Comparison of ENCODE assay signal across 8 cellular contexts in the genomic region with DNA sequence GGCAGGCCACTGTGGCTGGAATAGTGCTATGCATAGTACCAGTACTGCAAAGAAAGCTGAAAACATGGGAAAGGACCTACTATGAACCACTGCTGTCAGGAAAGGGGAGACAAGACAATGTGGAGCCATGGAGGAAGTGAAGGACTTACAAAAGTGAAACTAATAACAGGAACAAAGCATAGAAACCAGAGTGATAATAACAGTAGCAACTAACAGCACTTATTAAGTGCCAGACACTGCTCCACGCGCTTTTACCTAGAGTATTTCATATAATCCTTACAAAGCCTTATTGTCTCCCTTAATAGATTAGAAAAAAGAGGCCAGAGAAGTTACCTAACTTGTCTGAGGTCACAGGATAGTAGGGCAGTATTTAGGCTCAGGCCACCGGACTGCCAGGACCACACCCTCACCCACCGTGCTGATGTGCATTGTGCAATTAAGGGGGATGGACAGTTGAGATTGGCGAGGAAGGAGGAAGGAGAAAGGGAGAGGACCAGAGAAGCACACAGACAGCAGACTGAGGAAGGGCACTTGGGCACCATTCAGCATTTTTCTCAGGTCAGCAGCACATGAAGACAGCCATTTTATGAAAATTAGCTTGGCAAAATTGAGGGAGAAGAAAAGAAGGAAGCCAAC.
DNase-seq lines count a peak whose midpoint lies in the region; ATAC-seq and TF ChIP-seq lines count a peak whose summit lies in the region.
"Had no signal": no experiment of that assay in that cellular context is flagged by ENCODE, and none has a peak within 500 bp of the region (broad histone marks: within the 10 kb centered on the region; RNA-seq: fewer than 3 reads in every experiment).

No MANE protein-coding gene starts in this region.

- H3K79me2 ChIP-seq in PC-9 (ENCODE audit: low read depth), result peaks cover 16% of the 10 kb centered on the region; the same call in 1 of the 2 replicates
- no peaks in the 10 kb centered on the region for H3K79me2 ChIP-seq in mesendoderm (ENCODE audit: control insufficient read depth, insufficient read depth, low read length)

- H3F3A ChIP-seq in PC-9 (ENCODE audit: insufficient read depth, low read depth), result peaks cover 22% of the 10 kb centered on the region

- CTCF ChIA-PET in PC-9 (lab: Charles Lee), result no interaction called here

- no peak overlapping the region for H2AFZ ChIP-seq in PC-9

- no peak overlapping the region for H2BK15ac ChIP-seq in mesendoderm (replicated peaks; ENCODE audit: low read depth)

- no peak overlapping the region for H3K27ac ChIP-seq in PC-9
- no peak overlapping the region for H3K27ac ChIP-seq in mesendoderm (ENCODE audit: low read depth, low read length)

- H4K5ac ChIP-seq in mesendoderm (ENCODE audit: low read length), result no peak overlapping the region

- no peak overlapping the region for H3K4ac ChIP-seq in mesendoderm (ENCODE audit: low read depth, low read length)

- peak; percentile 78 for ATAC-seq in GM18517 (IDR thresholded peaks at IDR 0.05; ENCODE audit: unreplicated experiment)
- peak; percentile 63 for ATAC-seq in HG02571 (IDR thresholded peaks at IDR 0.05; ENCODE audit: unreplicated experiment)
- peak; percentile 28 to 34 for ATAC-seq in naive B cell (ENCODE audit: low read depth in 2 of 2)
- no peak for ATAC-seq in GM18520 (IDR thresholded peaks at IDR 0.05; ENCODE audit: unreplicated experiment)

- no peak overlapping the region for H4K8ac ChIP-seq in mesendoderm (ENCODE audit: low read depth, low read length)

- peaks cover 0 to 32% (median 17%) of the 10 kb centered on the region in 7 donors for H3K9me3 Mint-ChIP-seq in naive B cell

- peak overlapping the region in 2 of 6 donors; percentile 69 to 83 for H3K27ac Mint-ChIP-seq in naive B cell

- peaks cover 11 to 18% (median 11%) of the 10 kb centered on the region in 3 donors for H3K4me1 Mint-ChIP-seq in naive B cell

- no peaks in the 10 kb centered on the region for H3K27me3 Mint-ChIP-seq in naive B cell

- no peak for TF ChIP-seq CTCF in PC-9 (conservative IDR thresholded peaks at IDR 0.05)

- no peak overlapping the region for H3K4me3 ChIP-seq in PC-9
- no peak overlapping the region for H3K4me3 ChIP-seq in mesendoderm (ENCODE audit: low read length)

- POLR2A ChIA-PET in PC-9 (lab: Charles Lee; ENCODE audit: unreplicated experiment), result no interaction called here

- no peak overlapping the region for H3K18ac ChIP-seq in mesendoderm (ENCODE audit: low read length)

- no peak overlapping the region for H3K9ac ChIP-seq in mesendoderm (ENCODE audit: low read length)

- no TSS peak for BruUV-seq in PC-9 (replicated peaks; lab: Mats Ljungman, UMichigan)

- 0 out of 2 replicates have a peak, but pooled peaks cover 4% of the 10 kb centered on the region for H3K9me3 ChIP-seq in PC-9 (ENCODE audit: insufficient read depth, low read depth)

- no peaks in the 10 kb centered on the region for H3K27me3 ChIP-seq in PC-9 (ENCODE audit: insufficient read depth, low read depth)
- no peaks in the 10 kb centered on the region for H3K27me3 ChIP-seq in mesendoderm (ENCODE audit: insufficient read depth, low read length, poor library complexity)

- no peaks in the 10 kb centered on the region for H3K79me1 ChIP-seq in mesendoderm (ENCODE audit: low read length)

- H3K4me2 ChIP-seq in PC-9 (peak overlapping the region; percentile 12; the same call in 1 of the 2 replicates), mesendoderm (ENCODE audit: low read length) (no peak overlapping the region)

- H3K4me1 ChIP-seq in PC-9 (replicated peaks; ENCODE audit: insufficient read depth) (peaks cover 38% of the 10 kb centered on the region), mesendoderm (ENCODE audit: control insufficient read depth, low read depth, low read length) (no peaks in the 10 kb centered on the region)

- intact Hi-C loops in PC-9 (cut with micrococcal nuclease; ENCODE audit: unreplicated experiment), result no loop called here

- H2AK5ac ChIP-seq in mesendoderm (ENCODE audit: low read length), result no peak overlapping the region

- no peak overlapping the region for H3K56ac ChIP-seq in mesendoderm (ENCODE audit: low read length)

- H3K36me3 Mint-ChIP-seq in naive B cell, result peaks cover 0 to 13% of the 10 kb centered on the region in 2 donors

- H3K23ac ChIP-seq in mesendoderm (ENCODE audit: low read length), result no peak overlapping the region

- no CpG with 5 or more reads among the region's 5 CpGs for WGBS in mesendoderm (ENCODE audit: extremely low coverage, insufficient coverage, low lambda C conversion rate)

- H3K4me3 Mint-ChIP-seq in naive B cell, result peak overlapping the region in 1 of 8 donors; percentile 10

- no peaks in the 10 kb centered on the region; the same call in 1 of the 2 replicates for H4K20me1 ChIP-seq in PC-9 (ENCODE audit: insufficient read depth)

- H3K36me3 ChIP-seq in PC-9 (ENCODE audit: low read depth), result peaks cover 38% of the 10 kb centered on the region
- no peaks in the 10 kb centered on the region for H3K36me3 ChIP-seq in mesendoderm (ENCODE audit: control insufficient read depth, insufficient read depth, low read length)

- no peak overlapping the region for H2BK5ac ChIP-seq in mesendoderm (ENCODE audit: low read length)

- DNase-seq in PC-9 (peak in 1 of 2 experiments; percentile 4), naive B cell (no peak), GM19240 (ENCODE audit: insufficient read length, low spot score) (no peak), mesendoderm (no peak)
- DNase-seq: stimulated activated CD4-positive, alpha-beta T cell treated with anti-CD3 and anti-CD28 coated beads, Interleukin-15, amount 100 ng/mL, for 24 hours had no signal

- no peak overlapping the region for H2BK120ac ChIP-seq in mesendoderm (ENCODE audit: low read depth, low read length)

- H3K9me2 ChIP-seq in PC-9 (ENCODE audit: insufficient read depth), result no peaks in the 10 kb centered on the region
